In the genomic region with DNA sequence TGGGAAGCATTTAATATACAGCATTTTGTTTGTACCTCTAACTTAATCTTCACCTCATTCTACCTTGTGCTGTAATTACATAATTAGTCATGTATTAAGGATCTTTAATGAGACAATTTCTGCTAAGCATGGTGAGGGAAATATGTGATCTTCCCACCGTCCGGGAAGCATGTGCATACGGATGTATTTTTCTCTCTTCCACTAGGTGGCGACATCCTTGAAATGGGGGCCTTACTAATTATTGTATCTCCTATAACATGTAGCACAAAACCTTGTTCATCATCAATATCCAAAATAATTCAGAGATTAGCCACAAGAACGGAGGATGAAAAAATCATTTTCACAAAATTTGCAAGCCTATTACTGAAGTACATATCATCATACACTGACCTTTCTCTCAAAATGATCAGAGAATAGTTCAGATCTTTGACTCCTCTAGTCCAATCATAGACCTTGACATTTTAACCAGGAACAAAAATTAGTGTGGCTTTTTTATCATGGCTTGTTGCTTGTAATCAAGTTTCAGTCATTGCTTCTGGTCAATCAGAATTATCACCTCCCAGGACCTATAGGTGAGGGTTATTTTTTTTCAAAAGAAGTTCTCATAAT, we compare ENCODE assay signal across 7 cellular contexts.
DNase-seq lines count a peak whose midpoint lies in the region; ATAC-seq and TF ChIP-seq lines count a peak whose summit lies in the region.

No MANE protein-coding gene starts in this region.

- TF ChIP-seq CTCF in DND-41 (IDR thresholded peaks at IDR 0.05; ENCODE audit: borderline replicate concordance, extremely low read depth, low read length, poor library complexity, severe bottlenecking) (peak; percentile 79), psoas muscle (IDR thresholded peaks at IDR 0.05) (peak; percentile 70)

- H3K79me2 ChIP-seq in DND-41 (ENCODE audit: insufficient read depth, low read length) = no peaks in the 10 kb centered on the region

- H3K4me3 ChIP-seq in DND-41 (ENCODE audit: low read depth in 1 of 2, low read length in 2 of 2) (no peak overlapping the region), psoas muscle (no peak overlapping the region)

- ATAC-seq in DND-41 (ENCODE audit: insufficient read depth, low read depth) (peak; percentile 71; the same call in 2 of the 3 replicates), GM19023 (IDR thresholded peaks at IDR 0.05; ENCODE audit: unreplicated experiment) (peak; percentile 72), HG03520 (IDR thresholded peaks at IDR 0.05; ENCODE audit: unreplicated experiment) (peak; percentile 58), SK-N-SH treated with all-trans-retinoic acid at 6 μM for 48 hours (peak; percentile 71; the same call in 2 of the 3 replicates), psoas muscle (peak in 2 of 4 donors; percentile 53 to 70)

- H2AFZ ChIP-seq in DND-41 (ENCODE audit: low read depth, low read length) = no peak overlapping the region

- H4K20me1 ChIP-seq in DND-41 (ENCODE audit: insufficient read depth, low read length) = no peaks in the 10 kb centered on the region

- no peaks in the 10 kb centered on the region for H3K36me3 ChIP-seq in DND-41 (ENCODE audit: insufficient read depth, low read length)
- no peaks in the 10 kb centered on the region for H3K36me3 ChIP-seq in psoas muscle (ENCODE audit: insufficient read depth in 1 of 2, low read depth in 1 of 2)

- H3K9ac ChIP-seq in DND-41 (ENCODE audit: low read depth, low read length) = no peak overlapping the region

- intact Hi-C loops in psoas muscle (cut with DNase I) = loop anchor here in 1 of 2 donors (2.0 kb wide), 1 partner anchor 222 kb away; no protein-coding TSS in a partner anchor

- DNase-seq in DND-41 = peak; percentile 30
- peak; percentile 10 for DNase-seq in fibroblast of the conjunctiva (ENCODE audit: low read depth)
- no peak for DNase-seq in psoas muscle
- no peak for DNase-seq in dedifferentiated amniotic fluid mesenchymal stem cell (ENCODE audit: extremely low spot score)

- H3K27me3 ChIP-seq in DND-41 (ENCODE audit: insufficient read depth, low read length, poor library complexity) (no peaks in the 10 kb centered on the region), psoas muscle (ENCODE audit: insufficient read depth in 3 of 3, low read length in 2 of 3) (no peaks in the 10 kb centered on the region)

- H3K4me1 ChIP-seq in DND-41 (ENCODE audit: insufficient read depth, low read length) (no peaks in the 10 kb centered on the region), psoas muscle (no peaks in the 10 kb centered on the region)

- H3K9me3 ChIP-seq in DND-41 (ENCODE audit: insufficient read depth, low read length, severe bottlenecking) = peaks cover 6% of the 10 kb centered on the region
- H3K9me3 ChIP-seq in psoas muscle = no peaks in the 10 kb centered on the region

- no peak overlapping the region for H3K4me2 ChIP-seq in DND-41 (ENCODE audit: insufficient read depth, low read length)

- no peak overlapping the region for H3K27ac ChIP-seq in DND-41 (ENCODE audit: low read length)
- no peak overlapping the region for H3K27ac ChIP-seq in psoas muscle

- 38 to 46% (median 43%) methylated on average over 5 of the region's 5 CpGs for WGBS in psoas muscle, 3 donors

TF ChIP-seq in SK-N-SH treated with all-trans-retinoic acid at 6 μM for 48 hours, 23 proteins besides CTCF, POLR2A, EP300 and RAD21:
- TF ChIP-seq ZFP3 (CRISPR knock-in tag; IDR thresholded peaks at IDR 0.05) (no peak), PPARA (CRISPR knock-in tag; IDR thresholded peaks at IDR 0.05; ENCODE audit: borderline replicate concordance) (no peak), ZNF8 (CRISPR knock-in tag; IDR thresholded peaks at IDR 0.05) (no peak), GLIS3 (CRISPR knock-in tag; IDR thresholded peaks at IDR 0.05) (no peak), ISL1 (CRISPR knock-in tag; IDR thresholded peaks at IDR 0.05) (no peak), ARNTL (CRISPR knock-in tag; IDR thresholded peaks at IDR 0.05; ENCODE audit: borderline replicate concordance, low read depth) (no peak), TOX (CRISPR knock-in tag; IDR thresholded peaks at IDR 0.05; ENCODE audit: borderline replicate concordance) (no peak), OSR1 (CRISPR knock-in tag; IDR thresholded peaks at IDR 0.05) (no peak), ZFP30 (CRISPR knock-in tag; IDR thresholded peaks at IDR 0.05) (no peak), SNAI2 (CRISPR knock-in tag; IDR thresholded peaks at IDR 0.05) (no peak), ZNF565 (CRISPR knock-in tag; conservative IDR thresholded peaks at IDR 0.05; ENCODE audit: low read depth) (no peak)
- TF ChIP-seq, protein P1, sequence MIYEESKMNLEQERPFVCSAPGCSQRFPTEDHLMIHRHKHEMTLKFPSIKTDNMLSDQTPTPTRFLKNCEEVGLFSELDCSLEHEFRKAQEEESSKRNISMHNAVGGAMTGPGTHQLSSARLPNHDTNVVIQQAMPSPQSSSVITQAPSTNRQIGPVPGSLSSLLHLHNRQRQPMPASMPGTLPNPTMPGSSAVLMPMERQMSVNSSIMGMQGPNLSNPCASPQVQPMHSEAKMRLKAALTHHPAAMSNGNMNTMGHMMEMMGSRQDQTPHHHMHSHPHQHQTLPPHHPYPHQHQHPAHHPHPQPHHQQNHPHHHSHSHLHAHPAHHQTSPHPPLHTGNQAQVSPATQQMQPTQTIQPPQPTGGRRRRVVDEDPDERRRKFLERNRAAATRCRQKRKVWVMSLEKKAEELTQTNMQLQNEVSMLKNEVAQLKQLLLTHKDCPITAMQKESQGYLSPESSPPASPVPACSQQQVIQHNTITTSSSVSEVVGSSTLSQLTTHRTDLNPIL (CRISPR knock-in tag; IDR thresholded peaks at IDR 0.05; ENCODE audit: low read depth) = no peak
- TF ChIP-seq, protein P2, sequence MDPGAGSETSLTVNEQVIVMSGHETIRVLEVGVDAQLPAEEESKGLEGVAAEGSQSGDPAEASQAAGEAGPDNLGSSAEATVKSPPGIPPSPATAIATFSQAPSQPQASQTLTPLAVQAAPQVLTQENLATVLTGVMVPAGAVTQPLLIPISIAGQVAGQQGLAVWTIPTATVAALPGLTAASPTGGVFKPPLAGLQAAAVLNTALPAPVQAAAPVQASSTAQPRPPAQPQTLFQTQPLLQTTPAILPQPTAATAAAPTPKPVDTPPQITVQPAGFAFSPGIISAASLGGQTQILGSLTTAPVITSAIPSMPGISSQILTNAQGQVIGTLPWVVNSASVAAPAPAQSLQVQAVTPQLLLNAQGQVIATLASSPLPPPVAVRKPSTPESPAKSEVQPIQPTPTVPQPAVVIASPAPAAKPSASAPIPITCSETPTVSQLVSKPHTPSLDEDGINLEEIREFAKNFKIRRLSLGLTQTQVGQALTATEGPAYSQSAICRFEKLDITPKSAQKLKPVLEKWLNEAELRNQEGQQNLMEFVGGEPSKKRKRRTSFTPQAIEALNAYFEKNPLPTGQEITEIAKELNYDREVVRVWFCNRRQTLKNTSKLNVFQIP (CRISPR knock-in tag; IDR thresholded peaks at IDR 0.05; ENCODE audit: borderline replicate concordance, low read depth) = no peak

Comparison
In these comparisons a context has a peak if more than half of its experiments do, and no peak if none do; other contexts are left out.
1. DNase-seq: peak in DND-41 (single experiment) and fibroblast of the conjunctiva (single experiment); none in psoas muscle (0 of 2) and dedifferentiated amniotic fluid mesenchymal stem cell (single experiment).